ENCODE assay signal across 1 cellular context in genomic region chr3:133747373-133747772, GRCh38.
TF ChIP-seq lines count a peak whose summit lies in the region.

No MANE protein-coding gene starts in this region.

TF ChIP-seq in liver, 16 proteins besides CTCF, POLR2A, EP300 and RAD21 (continued from another document):
- TF ChIP-seq REST (IDR thresholded peaks at IDR 0.05), result no peak
- TF ChIP-seq FOXA1 (IDR thresholded peaks at IDR 0.05), result no peak
- no peak for TF ChIP-seq GABPA (IDR thresholded peaks at IDR 0.05 in 1 of 2, conservative IDR thresholded peaks at IDR 0.05 in 1 of 2)
- TF ChIP-seq RXRA (IDR thresholded peaks at IDR 0.05), result no peak
- no peak for TF ChIP-seq NR2F2 (IDR thresholded peaks at IDR 0.05)
- no peak for TF ChIP-seq TAF1 (conservative IDR thresholded peaks at IDR 0.05)
- TF ChIP-seq FOXA2 (IDR thresholded peaks at IDR 0.05), result no peak
- TF ChIP-seq SP1 (IDR thresholded peaks at IDR 0.05), result no peak
